Comparison of ENCODE assay signal across 9 cellular contexts in genomic region chr9:114155967-114156294, GRCh38. TPM values are rescaled to one million over a fixed set of nuclear protein-coding genes. Genes with fewer than 3 reads are reported as not detected.
A peak's percentile ranks its signal among the peaks of the same experiment; 100 is the strongest.
DNase-seq lines count a peak whose midpoint lies in the region; ATAC-seq and TF ChIP-seq lines count a peak whose summit lies in the region.
"Had no signal": no experiment of that assay in that cellular context is flagged by ENCODE, and none has a peak within 500 bp of the region (broad histone marks: within the 10 kb centered on the region; RNA-seq: fewer than 3 reads in every experiment).

No MANE protein-coding gene starts in this region.

- H2BK120ac ChIP-seq in mesenchymal stem cell (ENCODE audit: low read depth, low read length), result peak overlapping the region; percentile 36

- peak overlapping the region; percentile 49 for H3K9ac ChIP-seq in mesenchymal stem cell (ENCODE audit: low read length)

- no peak for TF ChIP-seq EP300 in transverse colon (IDR thresholded peaks at IDR 0.05; ENCODE audit: low read depth)

- peak; percentile 18 to 43 for DNase-seq in activated CD4-positive, alpha-beta T cell treated with anti-CD3 and anti-CD28 coated beads, Interleukin-2, amount 50 U/mL, for 48 hours
- no peak for DNase-seq in activated CD4-positive, alpha-beta T cell treated with anti-CD3 and anti-CD28 coated beads, Interleukin-2, amount 10 ng/mL, durations not matched to agents 7 days and 5 days
- DNase-seq in brain microvascular endothelial cell (no peak), mesenchymal stem cell (no peak), transverse colon (no peak), HUDEP-2 (lab: John Stamatoyannopoulos, UW; ENCODE audit: unreplicated experiment in 76 of 76) (no peak), sciatic nerve (ENCODE audit: low spot score) (no peak), NCI-H1436 treated with DMSO at 0.1 percent for 48 hours (lab: John Stamatoyannopoulos, UW) (no peak)

- no peaks in the 10 kb centered on the region for H3K9me3 Mint-ChIP-seq in activated CD4-positive, alpha-beta T cell treated with anti-CD3 and anti-CD28 coated beads, Interleukin-2, amount 10 ng/mL, durations not matched to agents 7 days and 5 days

- H2BK5ac ChIP-seq in mesenchymal stem cell (ENCODE audit: low read depth, low read length, poor library complexity, severe bottlenecking), result peak overlapping the region; percentile 40

- peaks cover 4% of the 10 kb centered on the region for H3K79me1 ChIP-seq in mesenchymal stem cell (replicated peaks; ENCODE audit: low read length, poor library complexity, severe bottlenecking)

- H3K4me1 Mint-ChIP-seq in activated CD4-positive, alpha-beta T cell treated with anti-CD3 and anti-CD28 coated beads, Interleukin-2, amount 10 ng/mL, durations not matched to agents 7 days and 5 days, result peaks cover 11% of the 10 kb centered on the region

- H2BK15ac ChIP-seq in mesenchymal stem cell (ENCODE audit: low read depth, poor library complexity, severe bottlenecking), result peak overlapping the region; percentile 97

- 1% methylated on average over 19 of the region's 41 CpGs for WGBS in mesenchymal stem cell
- 0% methylated on average over 3 of the region's 41 CpGs; no CpG with 5 or more reads in 1 of the 2 donors for WGBS in transverse colon (ENCODE audit: low coverage in 1 of 2), 2 donors

- no peaks in the 10 kb centered on the region for H3K36me3 ChIP-seq in brain microvascular endothelial cell (replicated peaks)
- peaks cover 0 to 7% of the 10 kb centered on the region in 2 experiments for H3K36me3 ChIP-seq in mesenchymal stem cell (ENCODE audit: control insufficient read depth in 1 of 2, insufficient read depth in 2 of 2, low read depth in 1 of 2, low read length in 2 of 2)
- H3K36me3 ChIP-seq in transverse colon, result no peaks in the 10 kb centered on the region

- no peak overlapping the region for H2BK12ac ChIP-seq in mesenchymal stem cell (ENCODE audit: low read length in 2 of 2)

- POLR2A ChIA-PET in activated CD4-positive, alpha-beta T cell treated with anti-CD3 and anti-CD28 coated beads, Interleukin-2, amount 10 ng/mL, durations not matched to agents 7 days and 5 days (lab: Charles Lee), result no interaction called here

- H3K4me2 ChIP-seq in mesenchymal stem cell (ENCODE audit: low read length, poor library complexity, severe bottlenecking), result peak overlapping the region; percentile 74

- peak overlapping the region; percentile 68 to 71 for H3K18ac ChIP-seq in mesenchymal stem cell (ENCODE audit: low read depth in 1 of 2, low read length in 2 of 2)

- H3K9me3 ChIP-seq in mesenchymal stem cell (ENCODE audit: control insufficient read depth, low read length) (no peaks in the 10 kb centered on the region), transverse colon (no peaks in the 10 kb centered on the region)

- H3K14ac ChIP-seq in mesenchymal stem cell (ENCODE audit: low read length in 2 of 2), result peak overlapping the region in 1 of 2 experiments; percentile 33

- no peak overlapping the region for H4K8ac ChIP-seq in mesenchymal stem cell (ENCODE audit: low read length)

- TF ChIP-seq POLR2A in transverse colon (IDR thresholded peaks at IDR 0.05), result no peak

- H2AK5ac ChIP-seq in mesenchymal stem cell (ENCODE audit: low read length, severe bottlenecking), result no peak overlapping the region

- H3K27me3 ChIP-seq in brain microvascular endothelial cell (replicated peaks) (peaks cover 19% of the 10 kb centered on the region), mesenchymal stem cell (ENCODE audit: control insufficient read depth in 1 of 2, insufficient read depth in 1 of 2, low read length in 2 of 2) (peaks cover 8 to 28% of the 10 kb centered on the region in 2 experiments), transverse colon (peaks cover 38% of the 10 kb centered on the region)

- ATAC-seq in sciatic nerve, result no peak

- H3K4me1 ChIP-seq in mesenchymal stem cell (ENCODE audit: control insufficient read depth, insufficient read depth, low read depth, low read length) (peaks cover 36% of the 10 kb centered on the region), transverse colon (peaks cover 11 to 24% (median 16%) of the 10 kb centered on the region in 4 donors)

- no peak for TF ChIP-seq CTCF in brain microvascular endothelial cell (IDR thresholded peaks at IDR 0.05; ENCODE audit: low read depth, low read length, missing control alignments)
- TF ChIP-seq CTCF in transverse colon (IDR thresholded peaks at IDR 0.05), result no peak

- H3K4me3 Mint-ChIP-seq in activated CD4-positive, alpha-beta T cell treated with anti-CD3 and anti-CD28 coated beads, Interleukin-2, amount 10 ng/mL, durations not matched to agents 7 days and 5 days, result no peak overlapping the region

- peak overlapping the region in 1 of 2 experiments; percentile 71 for H3K4ac ChIP-seq in mesenchymal stem cell (ENCODE audit: low read depth in 1 of 2, low read length in 2 of 2)

- peaks cover 46% of the 10 kb centered on the region for H3K27me3 Mint-ChIP-seq in activated CD4-positive, alpha-beta T cell treated with anti-CD3 and anti-CD28 coated beads, Interleukin-2, amount 10 ng/mL, durations not matched to agents 7 days and 5 days

- peak overlapping the region; percentile 68 for H2AFZ ChIP-seq in mesenchymal stem cell (ENCODE audit: low read depth, low read length)

- H3K23ac ChIP-seq in mesenchymal stem cell (ENCODE audit: low read length in 2 of 2), result no peak overlapping the region

- H3K27ac ChIP-seq in brain microvascular endothelial cell (no peak overlapping the region), mesenchymal stem cell (ENCODE audit: low read length, poor library complexity, severe bottlenecking) (no peak overlapping the region), transverse colon (peak overlapping the region; percentile 65 to 77 (median 72))

- no peaks in the 10 kb centered on the region for H3K36me3 Mint-ChIP-seq in activated CD4-positive, alpha-beta T cell treated with anti-CD3 and anti-CD28 coated beads, Interleukin-2, amount 10 ng/mL, durations not matched to agents 7 days and 5 days (ENCODE audit: low read depth)

- no peak overlapping the region for H4K91ac ChIP-seq in mesenchymal stem cell (ENCODE audit: low read length)

- intact Hi-C loops in transverse colon (cut with DNase I; ENCODE audit: low total_unique reads) (no loop called here), sciatic nerve (cut with DNase I) (loop anchor here (10.0 kb wide), 1 partner anchor 49 kb away; no protein-coding TSS in a partner anchor)

- no peak overlapping the region for H3K27ac Mint-ChIP-seq in activated CD4-positive, alpha-beta T cell treated with anti-CD3 and anti-CD28 coated beads, Interleukin-2, amount 10 ng/mL, durations not matched to agents 7 days and 5 days

- in situ Hi-C loops in brain microvascular endothelial cell (cut with HindIII; ENCODE audit: low pct_ligation_motif_present, low sequenced_read_pairs) (no loop called here), transverse colon (cut with MboI; ENCODE audit: low pct_ligation_motif_present in 1 of 4, low pct_unique_long_range_greater_than_20kb in 1 of 4, low sequenced_read_pairs in 3 of 4) (loop anchor here in 1 of 4 donors (10.0 kb wide), 1 partner anchor 129 kb away; no protein-coding TSS in a partner anchor)

- H3K4me3 ChIP-seq in brain microvascular endothelial cell (ENCODE audit: low read depth, low read length) (peak overlapping the region; percentile 67), mesenchymal stem cell (ENCODE audit: insufficient read depth in 1 of 2, low read depth in 1 of 2, low read length in 2 of 2) (peak overlapping the region; percentile 71 to 77), transverse colon (peak overlapping the region; percentile 34 to 68 (median 48))

- CTCF ChIA-PET in activated CD4-positive, alpha-beta T cell treated with anti-CD3 and anti-CD28 coated beads, Interleukin-2, amount 10 ng/mL, durations not matched to agents 7 days and 5 days (lab: Charles Lee), result interaction anchor here (1.5 to 1.6 kb wide), 2 partner anchors 23 to 135 kb away, joined by 3 to 4 read pairs; no protein-coding TSS in a partner anchor

RNA-seq across cellular contexts. Expression of gene COL27A1, which starts 0.6 kb away (rescaled TPM):
- under 1 TPM; 0.15 to 0.22 TPM for total RNA-seq in activated CD4-positive, alpha-beta T cell treated with anti-CD3 and anti-CD28 coated beads, Interleukin-2, amount 10 ng/mL, durations not matched to agents 7 days and 5 days
- polyA plus RNA-seq in mesenchymal stem cell (2013, experiment 1 of 2), result 13.9 TPM
- polyA plus RNA-seq in mesenchymal stem cell (2013, experiment 2 of 2), result 12.5 TPM
- total RNA-seq in transverse colon (1 to 10 TPM; 2.1 to 9.0 (median 3.8) TPM), sciatic nerve (42.4 TPM)

RNA-seq across cellular contexts. Expression of gene KIF12, which starts 56.8 kb away (rescaled TPM):
- total RNA-seq in activated CD4-positive, alpha-beta T cell treated with anti-CD3 and anti-CD28 coated beads, Interleukin-2, amount 10 ng/mL, durations not matched to agents 7 days and 5 days, result not detected
- 0.10 TPM for polyA plus RNA-seq in mesenchymal stem cell (2013, experiment 1 of 2)
- polyA plus RNA-seq in mesenchymal stem cell (2013, experiment 2 of 2), result not detected
- total RNA-seq in transverse colon (10 to 100 TPM; 10.6 to 37.2 (median 20.0) TPM), sciatic nerve (0.22 TPM)
- total RNA-seq: subcutaneous adipose tissue had no signal

Comparison
In these comparisons a context has a peak if more than half of its experiments do, and no peak if none do; other contexts are left out.
1. DNase-seq: peak in activated CD4-positive, alpha-beta T cell treated with anti-CD3 and anti-CD28 coated beads, Interleukin-2, amount 50 U/mL, for 48 hours (2 of 2); none in activated CD4-positive, alpha-beta T cell treated with anti-CD3 and anti-CD28 coated beads, Interleukin-2, amount 10 ng/mL, durations not matched to agents 7 days and 5 days (single experiment), brain microvascular endothelial cell (single experiment), mesenchymal stem cell (single experiment), transverse colon (single experiment), HUDEP-2 (0 of 76), sciatic nerve (single experiment) and NCI-H1436 treated with DMSO at 0.1 percent for 48 hours (single experiment).
2. H3K27ac ChIP-seq: peak in transverse colon (4 of 4); none in brain microvascular endothelial cell (single experiment) and mesenchymal stem cell (single experiment).
3. Peak in every context shown above with its lines, with median percentiles within 50 percentile points of each other: H3K4me3 ChIP-seq.